ENCODE assay signal across 30 cellular contexts in genomic region chr12:116766285-116766684, GRCh38.
"Had no signal": no experiment of that assay in that cellular context is flagged by ENCODE, and none has a peak within 500 bp of the region (broad histone marks: within the 10 kb centered on the region; RNA-seq: fewer than 3 reads in every experiment).

No MANE protein-coding gene starts in this region.

- H3K27ac ChIP-seq: adrenal gland, body of pancreas, brain microvascular endothelial cell, breast epithelium, VCaP had no signal

- H3K9me3 ChIP-seq: adrenal gland, body of pancreas, breast epithelium had no signal

- H3K27me3 ChIP-seq: adrenal gland, body of pancreas, brain microvascular endothelial cell, breast epithelium had no signal

- ATAC-seq: activated CD8-positive, alpha-beta T cell treated with anti-CD3 and anti-CD28 coated beads for 36 hours; activated naive CD4-positive, alpha-beta T cell treated with anti-CD3 and anti-CD28 coated beads, Interleukin-2, amount 50 U/mL, for 72 hours; activated T-cell treated with anti-CD3 and anti-CD28 coated beads, Interleukin-2, amount 50 U/mL, for 4 hours; activated T-cell treated with anti-CD3 and anti-CD28 coated beads, Interleukin-2, amount 50 U/mL, for 72 hours; activated T-helper 17 cell treated with anti-CD3 and anti-CD28 coated beads, Interleukin-2, amount 50 U/mL, for 72 hours; body of pancreas; T-helper 17 cell had no signal

- H3K4me3 ChIP-seq: adrenal gland, body of pancreas, breast epithelium had no signal

- H3K36me3 ChIP-seq: adrenal gland, brain microvascular endothelial cell, breast epithelium had no signal

- H3K4me1 ChIP-seq: adrenal gland, body of pancreas, breast epithelium had no signal

- DNase-seq: activated B cell treated with CpG ODN at 0.5 μM for 24 hours; activated CD4-positive, alpha-beta memory T cell treated with anti-CD3 and anti-CD28 coated beads for 36 hours; activated CD4-positive, alpha-beta T cell treated with anti-CD3 and anti-CD28 coated beads for 4 hours; activated CD4-positive, alpha-beta T cell treated with anti-CD3 and anti-CD28 coated beads, Interleukin-2, amount 10 ng/mL, durations not matched to agents 24 days and 14 days; activated CD4-positive, alpha-beta T cell treated with anti-CD3 and anti-CD28 coated beads, Interleukin-2, amount 50 U/mL, for 1 hour; activated CD4-positive, alpha-beta T cell treated with anti-CD3 and anti-CD28 coated beads, Interleukin-2, amount 50 U/mL, for 4 hours; activated CD4-positive, CD25-positive, alpha-beta regulatory T cell treated with anti-CD3 and anti-CD28 coated beads, Interleukin-2, amount 50 U/mL, for 72 hours; activated CD8-positive, alpha-beta memory T cell treated with anti-CD3 and anti-CD28 coated beads, Interleukin-2, amount 50 U/mL, for 4 hours; activated CD8-positive, alpha-beta T cell treated with anti-CD3 and anti-CD28 coated beads for 36 hours; activated effector memory CD4-positive, alpha-beta T cell treated with anti-CD3 and anti-CD28 coated beads, Interleukin-2, amount 50 U/mL, for 16 hours; activated gamma-delta T cell treated with Interleukin-2 at 50 U/mL for 16 hours; activated naive CD4-positive, alpha-beta T cell; activated naive CD4-positive, alpha-beta T cell treated with anti-CD3 and anti-CD28 coated beads for 36 hours; activated naive CD4-positive, alpha-beta T cell treated with anti-CD3 and anti-CD28 coated beads, Interleukin-2, amount 50 U/mL, for 16 hours; activated naive CD8-positive, alpha-beta T cell treated with anti-CD3 and anti-CD28 coated beads for 36 hours; activated T-cell treated with anti-CD3 and anti-CD28 coated beads for 4 hours; activated T-cell treated with anti-CD3 and anti-CD28 coated beads, Interleukin-2, amount 50 U/mL, for 1 hour; activated T-cell treated with anti-CD3 and anti-CD28 coated beads, Interleukin-2, amount 50 U/mL, for 4 hours; activated T-cell treated with anti-CD3 and anti-CD28 coated beads, Interleukin-2, amount 50 U/mL, for 72 hours; adrenal gland; amniotic stem cell; body of pancreas; brain microvascular endothelial cell; central memory CD4-positive, alpha-beta T cell; T-helper 17 cell; T1000 had no signal
